ENCODE assay signal across 18 cellular contexts in genomic region chr18:70672581-70672980, GRCh38.
DNase-seq lines count a peak whose midpoint lies in the region; ATAC-seq and TF ChIP-seq lines count a peak whose summit lies in the region.
"Had no signal": no experiment of that assay in that cellular context is flagged by ENCODE, and none has a peak within 500 bp of the region (broad histone marks: within the 10 kb centered on the region; RNA-seq: fewer than 3 reads in every experiment).

No MANE protein-coding gene starts in this region.

- H3K27me3 Mint-ChIP-seq in activated naive CD4-positive, alpha-beta T cell treated with anti-CD3 and anti-CD28 coated beads, Interleukin-2, amount 10 ng/mL, durations not matched to agents 7 days and 5 days: no peaks in the 10 kb centered on the region
- H3K27me3 Mint-ChIP-seq: brain had no signal

- H3K4me3 Mint-ChIP-seq in activated naive CD4-positive, alpha-beta T cell treated with anti-CD3 and anti-CD28 coated beads, Interleukin-2, amount 10 ng/mL, durations not matched to agents 7 days and 5 days: no peak overlapping the region
- H3K4me3 Mint-ChIP-seq: brain had no signal

- H3K27ac Mint-ChIP-seq in activated naive CD4-positive, alpha-beta T cell treated with anti-CD3 and anti-CD28 coated beads, Interleukin-2, amount 10 ng/mL, durations not matched to agents 7 days and 5 days: peak overlapping the region; percentile 61
- peak overlapping the region in 1 of 2 donors; percentile 73 for H3K27ac Mint-ChIP-seq in activated naive CD4-positive, alpha-beta T cell treated with anti-CD3 and anti-CD28 coated beads, Interleukin-2, amount 50 U/mL, for 72 hours
- H3K27ac Mint-ChIP-seq: brain had no signal

- no peaks in the 10 kb centered on the region for H3K79me2 ChIP-seq in MM.1S (ENCODE audit: low read length)

- CTCF ChIA-PET in activated naive CD4-positive, alpha-beta T cell treated with anti-CD3 and anti-CD28 coated beads, Interleukin-2, amount 10 ng/mL, durations not matched to agents 7 days and 5 days (lab: Charles Lee): interaction anchor here (2.2 kb wide), 1 partner anchor 74 kb away, joined by 6 read pairs; no protein-coding TSS in a partner anchor

- H3K36me3 Mint-ChIP-seq in activated naive CD4-positive, alpha-beta T cell treated with anti-CD3 and anti-CD28 coated beads, Interleukin-2, amount 10 ng/mL, durations not matched to agents 7 days and 5 days: peaks cover 8% of the 10 kb centered on the region
- peaks cover 20 to 39% of the 10 kb centered on the region in 2 donors for H3K36me3 Mint-ChIP-seq in activated naive CD4-positive, alpha-beta T cell treated with anti-CD3 and anti-CD28 coated beads, Interleukin-2, amount 50 U/mL, for 72 hours
- H3K36me3 Mint-ChIP-seq: brain had no signal

- 80 to 84% methylated on average over 5 of the region's 5 CpGs for WGBS in heart right ventricle, 2 donors

- peak overlapping the region; percentile 65 for H3K4me2 ChIP-seq in MM.1S (ENCODE audit: low read depth, low read length)

- no peaks in the 10 kb centered on the region for H3K27me3 ChIP-seq in MM.1S (replicated peaks; ENCODE audit: insufficient read depth, low read length)
- no peaks in the 10 kb centered on the region for H3K27me3 ChIP-seq in heart right ventricle
- H3K27me3 ChIP-seq: tibial artery had no signal

- peak overlapping the region; percentile 10; the same call in 1 of the 2 replicates for H3K9ac ChIP-seq in MM.1S (ENCODE audit: low read length)

- peak overlapping the region; percentile 64; the same call in 1 of the 2 replicates for H3K27ac ChIP-seq in MM.1S (ENCODE audit: low read length)
- no peak overlapping the region for H3K27ac ChIP-seq in heart right ventricle
- H3K27ac ChIP-seq: coronary artery, lower lobe of right lung, tibial artery had no signal

- no peaks in the 10 kb centered on the region for H4K20me1 ChIP-seq in MM.1S (ENCODE audit: insufficient read depth, low read length)

- H3K4me1 Mint-ChIP-seq in activated naive CD4-positive, alpha-beta T cell treated with anti-CD3 and anti-CD28 coated beads, Interleukin-2, amount 10 ng/mL, durations not matched to agents 7 days and 5 days: peaks cover 34% of the 10 kb centered on the region

- no peaks in the 10 kb centered on the region for H3K9me2 ChIP-seq in MM.1S (replicated peaks; ENCODE audit: insufficient read depth, low read length)

- peak overlapping the region; percentile 11; the same call in 1 of the 2 replicates for H3K4me3 ChIP-seq in MM.1S (ENCODE audit: low read length)
- H3K4me3 ChIP-seq in heart right ventricle: no peak overlapping the region
- H3K4me3 ChIP-seq: coronary artery, lower lobe of right lung, tibial artery had no signal

- TF ChIP-seq CTCF in MM.1S (IDR thresholded peaks at IDR 0.05; ENCODE audit: low read length) (no peak), heart right ventricle (IDR thresholded peaks at IDR 0.05) (no peak)

- no peaks in the 10 kb centered on the region for H3K9me3 ChIP-seq in MM.1S (replicated peaks; ENCODE audit: insufficient read depth, low read length)
- peaks cover 0 to 15% (median 0%) of the 10 kb centered on the region in 11 donors for H3K9me3 ChIP-seq in heart right ventricle
- H3K9me3 ChIP-seq: lower lobe of right lung had no signal

- H3K36me3 ChIP-seq in MM.1S (replicated peaks; ENCODE audit: insufficient read depth, low read length) (no peaks in the 10 kb centered on the region), heart right ventricle (no peaks in the 10 kb centered on the region)
- H3K36me3 ChIP-seq: lower lobe of right lung, tibial artery had no signal

- intact Hi-C loops in heart right ventricle (cut with DNase I): no loop called here

- H2AFZ ChIP-seq in MM.1S (ENCODE audit: low read length): 0 out of 2 replicates have a peak overlapping the region, but pooled peaks have one; percentile 2

- ATAC-seq in activated naive CD4-positive, alpha-beta T cell treated with anti-CD3 and anti-CD28 coated beads, Interleukin-2, amount 50 U/mL, for 72 hours: peak; percentile 64 to 73
- peak; percentile 28 for ATAC-seq in stimulated activated naive CD8-positive, alpha-beta T cell treated with anti-CD3 and anti-CD28 coated beads, Interleukin-15, Interleukin-2, amounts not matched to agents 100 U/mL and 50 U/mL, for 24 hours
- ATAC-seq in heart right ventricle: no peak
- ATAC-seq: lower lobe of right lung, right cardiac atrium, SK-N-SH treated with all-trans-retinoic acid at 6 μM for 48 hours had no signal

- H3K4me1 ChIP-seq in MM.1S (ENCODE audit: low read length): peaks cover 22% of the 10 kb centered on the region
- no peaks in the 10 kb centered on the region for H3K4me1 ChIP-seq in heart right ventricle
- H3K4me1 ChIP-seq: lower lobe of right lung, tibial artery had no signal

- H3K9me3 Mint-ChIP-seq in activated naive CD4-positive, alpha-beta T cell treated with anti-CD3 and anti-CD28 coated beads, Interleukin-2, amount 10 ng/mL, durations not matched to agents 7 days and 5 days: peaks cover 13% of the 10 kb centered on the region
- H3K9me3 Mint-ChIP-seq in activated naive CD4-positive, alpha-beta T cell treated with anti-CD3 and anti-CD28 coated beads, Interleukin-2, amount 50 U/mL, for 72 hours: peaks cover 12 to 19% of the 10 kb centered on the region in 2 donors

- peaks cover 12% of the 10 kb centered on the region for H3F3A ChIP-seq in MM.1S (ENCODE audit: insufficient read depth, low read length)

- DNase-seq in activated naive CD4-positive, alpha-beta T cell treated with anti-CD3 and anti-CD28 coated beads, Interleukin-2, amount 10 ng/mL, durations not matched to agents 7 days and 5 days: peak; percentile 25
- no peak for DNase-seq in activated naive CD4-positive, alpha-beta T cell treated with Interleukin-2 at 50 U/mL for 16 hours
- DNase-seq in MM.1S (peak; percentile 64), NCI-H1694 treated with DMSO at 0.1 percent for 48 hours (lab: John Stamatoyannopoulos, UW) (no peak), DMS114 treated with DMSO at 0.1 percent for 48 hours (lab: John Stamatoyannopoulos, UW; ENCODE audit: unreplicated experiment) (no peak), heart right ventricle (no peak)
- no peak for DNase-seq in activated naive CD4-positive, alpha-beta T cell treated with anti-CD3 and anti-CD28 coated beads, Interleukin-2, amount 50 U/mL, for 72 hours (ENCODE audit: low spot score in 2 of 2)
- no peak for DNase-seq in stimulated activated naive CD8-positive, alpha-beta T cell treated with anti-CD3 and anti-CD28 coated beads, Interleukin-15, Interleukin-2, amounts not matched to agents 100 U/mL and 50 U/mL, for 24 hours
- DNase-seq: hippocampal formation, KBM-7, lower lobe of right lung, NCI-H1930, NCI-H345, right cardiac atrium, tibial artery had no signal

Comparison
In these comparisons a context has a peak if more than half of its experiments do, and no peak if none do; other contexts are left out.
1. DNase-seq: peak in activated naive CD4-positive, alpha-beta T cell treated with anti-CD3 and anti-CD28 coated beads, Interleukin-2, amount 10 ng/mL, durations not matched to agents 7 days and 5 days (single experiment) and MM.1S (single experiment); none in activated naive CD4-positive, alpha-beta T cell treated with Interleukin-2 at 50 U/mL for 16 hours (single experiment), activated naive CD4-positive, alpha-beta T cell treated with anti-CD3 and anti-CD28 coated beads, Interleukin-2, amount 50 U/mL, for 72 hours (0 of 2), stimulated activated naive CD8-positive, alpha-beta T cell treated with anti-CD3 and anti-CD28 coated beads, Interleukin-15, Interleukin-2, amounts not matched to agents 100 U/mL and 50 U/mL, for 24 hours (single experiment), NCI-H1694 treated with DMSO at 0.1 percent for 48 hours (single experiment), DMS114 treated with DMSO at 0.1 percent for 48 hours (single experiment) and heart right ventricle (0 of 2).
2. ATAC-seq: peak in activated naive CD4-positive, alpha-beta T cell treated with anti-CD3 and anti-CD28 coated beads, Interleukin-2, amount 50 U/mL, for 72 hours (2 of 2) and stimulated activated naive CD8-positive, alpha-beta T cell treated with anti-CD3 and anti-CD28 coated beads, Interleukin-15, Interleukin-2, amounts not matched to agents 100 U/mL and 50 U/mL, for 24 hours (single experiment); none in heart right ventricle (0 of 8).